Comparison of ENCODE assay signal across 11 cellular contexts in the genomic region with DNA sequence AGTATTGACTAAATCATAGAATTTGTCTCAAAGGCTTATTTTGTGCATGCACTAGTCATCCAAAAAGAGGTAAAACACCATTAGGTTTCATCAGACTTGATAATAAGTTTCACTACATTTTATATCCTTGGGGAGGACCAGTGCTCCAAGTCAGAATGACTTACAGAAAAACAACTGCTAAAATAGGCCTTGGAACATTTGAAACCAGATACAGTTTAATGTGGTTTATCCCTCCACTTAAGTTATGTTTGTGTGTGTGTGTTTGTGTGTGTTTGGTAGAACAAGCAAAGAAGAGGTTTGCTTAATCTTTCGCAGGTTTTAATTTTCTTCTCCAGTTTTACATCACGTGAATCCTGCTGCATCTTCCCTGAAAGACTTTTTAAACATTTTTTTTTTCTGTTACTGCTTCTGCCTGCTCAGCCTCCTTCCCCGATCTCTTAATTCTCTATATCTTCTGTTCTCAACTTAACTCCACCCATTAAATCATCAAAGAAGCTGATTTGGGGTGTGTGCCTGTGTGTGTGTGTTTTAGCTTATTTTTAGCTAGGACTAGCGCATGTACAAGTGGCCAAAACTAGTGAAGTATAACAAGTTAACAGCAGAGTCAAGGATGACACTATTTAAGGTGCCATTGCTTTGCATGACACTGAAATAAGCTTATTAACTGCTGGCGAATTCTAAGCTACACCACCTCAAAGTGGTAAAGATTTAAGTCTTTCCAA.
DNase-seq lines count a peak whose midpoint lies in the region; ATAC-seq lines count a peak whose summit lies in the region.
"Had no signal": no experiment of that assay in that cellular context is flagged by ENCODE, and none has a peak within 500 bp of the region (broad histone marks: within the 10 kb centered on the region; RNA-seq: fewer than 3 reads in every experiment).

No MANE protein-coding gene starts in this region.

- H3K4me3 Mint-ChIP-seq in activated CD4-positive, alpha-beta memory T cell treated with anti-CD3 and anti-CD28 coated beads, Interleukin-2, amount 10 ng/mL, durations not matched to agents 7 days and 5 days, result no peak overlapping the region

- DNase-seq in fibroblast of gingiva (ENCODE audit: low read depth) (peak; percentile 96), HuH-7 (ENCODE audit: low spot score) (no peak), medulla oblongata (ENCODE audit: extremely low spot score) (no peak), CD1c-positive myeloid dendritic cell (ENCODE audit: extremely low spot score) (no peak)
- no peak for DNase-seq in activated CD4-positive, alpha-beta memory T cell treated with anti-CD3 and anti-CD28 coated beads, Interleukin-2, amount 10 ng/mL, durations not matched to agents 7 days and 5 days
- DNase-seq: DND-41, posterior cingulate gyrus, stomach had no signal

- no peaks in the 10 kb centered on the region for H3K36me3 Mint-ChIP-seq in activated CD4-positive, alpha-beta memory T cell treated with anti-CD3 and anti-CD28 coated beads, Interleukin-2, amount 10 ng/mL, durations not matched to agents 7 days and 5 days (ENCODE audit: low read depth)

- H3K4me1 Mint-ChIP-seq in activated CD4-positive, alpha-beta memory T cell treated with anti-CD3 and anti-CD28 coated beads, Interleukin-2, amount 10 ng/mL, durations not matched to agents 7 days and 5 days, result no peaks in the 10 kb centered on the region

- peaks cover 2% of the 10 kb centered on the region for H3K9me3 Mint-ChIP-seq in activated CD4-positive, alpha-beta memory T cell treated with anti-CD3 and anti-CD28 coated beads, Interleukin-2, amount 10 ng/mL, durations not matched to agents 7 days and 5 days

- CTCF ChIA-PET in activated CD4-positive, alpha-beta memory T cell treated with anti-CD3 and anti-CD28 coated beads, Interleukin-2, amount 10 ng/mL, durations not matched to agents 7 days and 5 days (lab: Charles Lee), result no interaction called here

- POLR2A ChIA-PET in activated CD4-positive, alpha-beta memory T cell treated with anti-CD3 and anti-CD28 coated beads, Interleukin-2, amount 10 ng/mL, durations not matched to agents 7 days and 5 days (lab: Charles Lee), result no interaction called here

- ATAC-seq in GM18498 (IDR thresholded peaks at IDR 0.05; ENCODE audit: unreplicated experiment) (peak; percentile 56), GM21515 (IDR thresholded peaks at IDR 0.05; ENCODE audit: unreplicated experiment) (peak; percentile 46), HG03354 (IDR thresholded peaks at IDR 0.05; ENCODE audit: poor library complexity, severe bottlenecking, unreplicated experiment) (peak; percentile 64)

- no peak overlapping the region for H3K27ac Mint-ChIP-seq in activated CD4-positive, alpha-beta memory T cell treated with anti-CD3 and anti-CD28 coated beads, Interleukin-2, amount 10 ng/mL, durations not matched to agents 7 days and 5 days

- H3K27me3 Mint-ChIP-seq in activated CD4-positive, alpha-beta memory T cell treated with anti-CD3 and anti-CD28 coated beads, Interleukin-2, amount 10 ng/mL, durations not matched to agents 7 days and 5 days, result no peaks in the 10 kb centered on the region
